Comparison of ENCODE assay signal across 22 cellular contexts in genomic region chr11:104467414-104467813, GRCh38.
A peak's percentile ranks its signal among the peaks of the same experiment; 100 is the strongest.
DNase-seq lines count a peak whose midpoint lies in the region; ATAC-seq, FAIRE-seq and TF ChIP-seq lines count a peak whose summit lies in the region.
"Had no signal": no experiment of that assay in that cellular context is flagged by ENCODE, and none has a peak within 500 bp of the region (broad histone marks: within the 10 kb centered on the region; RNA-seq: fewer than 3 reads in every experiment).

No MANE protein-coding gene starts in this region.

- no peak overlapping the region for H3K9ac ChIP-seq in astrocyte (ENCODE audit: low read length)
- H3K9ac ChIP-seq: GM23248 had no signal

- H3K27me3 ChIP-seq in astrocyte (ENCODE audit: insufficient read depth, low read length), result no peaks in the 10 kb centered on the region
- no peaks in the 10 kb centered on the region for H3K27me3 ChIP-seq in A673 (replicated peaks; ENCODE audit: insufficient read depth, low read depth, low read length, poor library complexity)
- no peaks in the 10 kb centered on the region for H3K27me3 ChIP-seq in body of pancreas
- H3K27me3 ChIP-seq: BE2C had no signal

- no peak overlapping the region for H3K4me2 ChIP-seq in astrocyte (ENCODE audit: low read length)

- no peaks in the 10 kb centered on the region for H3K79me2 ChIP-seq in astrocyte (ENCODE audit: insufficient read depth, low read length)

- no peak overlapping the region for H3K4me3 Mint-ChIP-seq in astrocyte (ENCODE audit: unreplicated experiment)
- H3K4me3 Mint-ChIP-seq: CD4-positive, alpha-beta memory T cell had no signal

- TF ChIP-seq CTCF in astrocyte (IDR thresholded peaks at IDR 0.05; ENCODE audit: insufficient read depth, low read depth, low read length) (no peak), fibroblast of mammary gland (conservative IDR thresholded peaks at IDR 0.05; ENCODE audit: control insufficient read depth, insufficient read depth, low read depth, low read length) (no peak), A673 (conservative IDR thresholded peaks at IDR 0.05; ENCODE audit: low read depth, low read length) (no peak), body of pancreas (IDR thresholded peaks at IDR 0.05) (no peak)

- no peaks in the 10 kb centered on the region for H3K9me3 ChIP-seq in astrocyte (ENCODE audit: insufficient read depth, low read depth, low read length)
- no peaks in the 10 kb centered on the region for H3K9me3 ChIP-seq in A673 (ENCODE audit: low read depth, low read length, poor library complexity, severe bottlenecking)
- no peaks in the 10 kb centered on the region for H3K9me3 ChIP-seq in body of pancreas
- H3K9me3 ChIP-seq: BE2C had no signal

- CTCF ChIA-PET in A673 (lab: Charles Lee), result no interaction called here

- H2AFZ ChIP-seq in astrocyte (ENCODE audit: low read depth, low read length), result no peak overlapping the region
- H2AFZ ChIP-seq: GM23248 had no signal

- H3K9me3 Mint-ChIP-seq in astrocyte (ENCODE audit: unreplicated experiment), result no peaks in the 10 kb centered on the region
- H3K9me3 Mint-ChIP-seq: CD4-positive, alpha-beta memory T cell had no signal

- BruUV-seq in A673 (replicated peaks; lab: Mats Ljungman, UMichigan), result no TSS peak

- FAIRE-seq in astrocyte (lab: Jason Lieb, UNC), result no peak
- FAIRE-seq: D721Med, GM12878, GM18507 had no signal

- H3K27ac ChIP-seq in astrocyte (ENCODE audit: low read depth, low read length) (no peak overlapping the region), A673 (ENCODE audit: low read depth, low read length, poor library complexity, severe bottlenecking) (no peak overlapping the region), body of pancreas (no peak overlapping the region)
- H3K27ac ChIP-seq: GM23248 had no signal

- H3K36me3 ChIP-seq in astrocyte (ENCODE audit: insufficient read depth, low read length), result no peaks in the 10 kb centered on the region
- H3K36me3 ChIP-seq in A673 (ENCODE audit: insufficient read depth, low read length, poor library complexity, severe bottlenecking), result no peaks in the 10 kb centered on the region
- no peaks in the 10 kb centered on the region for H3K36me3 ChIP-seq in body of pancreas (replicated peaks in 1 of 2; ENCODE audit: insufficient read depth in 1 of 2, low read depth in 2 of 2)
- H3K36me3 ChIP-seq: BE2C had no signal

- H3K27me3 Mint-ChIP-seq in astrocyte (ENCODE audit: low read depth, unreplicated experiment), result no peaks in the 10 kb centered on the region
- H3K27me3 Mint-ChIP-seq: CD4-positive, alpha-beta memory T cell had no signal

- H3K36me3 Mint-ChIP-seq in astrocyte (ENCODE audit: low read depth, unreplicated experiment), result no peaks in the 10 kb centered on the region
- H3K36me3 Mint-ChIP-seq: CD4-positive, alpha-beta memory T cell had no signal

- H4K20me1 ChIP-seq in astrocyte (ENCODE audit: insufficient read depth, low read length), result no peaks in the 10 kb centered on the region

- POLR2A ChIA-PET in A673 (lab: Charles Lee; ENCODE audit: low non-redundant PET), result no interaction called here

- DNase-seq in NCI-H226, result peak; percentile 14
- peak; percentile 65 for DNase-seq in astrocyte (ENCODE audit: low read depth)
- peak; percentile 5 for DNase-seq in fibroblast of mammary gland (ENCODE audit: low read depth)
- no peak for DNase-seq in nucleus accumbens (lab: John Stamatoyannopoulos, UW)
- DNase-seq in A673 (ENCODE audit: low spot score), result no peak
- no peak for DNase-seq in body of pancreas
- DNase-seq in NCI-H2107 treated with DMSO at 0.1 percent for 48 hours (lab: John Stamatoyannopoulos, UW; ENCODE audit: unreplicated experiment), result no peak
- DNase-seq: BE2C; CD4-positive, alpha-beta memory T cell; DMS79 treated with DMSO at 0.1 percent for 48 hours; GDM1; GM23248; KBM-7; NCI-H1092; NCI-H146; NCI-H2081 treated with DMSO at 0.1 percent for 48 hours; NCI-H2227 treated with DMSO at 0.1 percent for 48 hours; NCI-H524 treated with DMSO at 0.1 percent for 48 hours; SHP77 treated with DMSO at 0.1 percent for 48 hours had no signal

- ATAC-seq in body of pancreas, result no peak
- ATAC-seq: GM12878 had no signal

- H3K4me3 ChIP-seq in astrocyte (ENCODE audit: insufficient read depth, low read depth, low read length), result no peak overlapping the region
- H3K4me3 ChIP-seq in fibroblast of mammary gland (ENCODE audit: control insufficient read depth, low read depth, low read length), result no peak overlapping the region
- H3K4me3 ChIP-seq in A673 (ENCODE audit: low read depth, low read length, poor library complexity, severe bottlenecking), result no peak overlapping the region
- no peak overlapping the region for H3K4me3 ChIP-seq in body of pancreas
- H3K4me3 ChIP-seq: GM12878, GM23248 had no signal

- no peak overlapping the region for H3K27ac Mint-ChIP-seq in astrocyte (ENCODE audit: unreplicated experiment)
- H3K27ac Mint-ChIP-seq: CD4-positive, alpha-beta memory T cell had no signal

- peaks cover 9% of the 10 kb centered on the region for H3K4me1 Mint-ChIP-seq in astrocyte (ENCODE audit: low read depth, unreplicated experiment)
- H3K4me1 Mint-ChIP-seq: CD4-positive, alpha-beta memory T cell had no signal

- intact Hi-C loops in A673 (cut with micrococcal nuclease; ENCODE audit: unreplicated experiment) (no loop called here), body of pancreas (cut with DNase I) (no loop called here)

- no peak for TF ChIP-seq POLR2A in body of pancreas (IDR thresholded peaks at IDR 0.05)

- H3K4me1 ChIP-seq in astrocyte (ENCODE audit: insufficient read depth, low read length), result no peaks in the 10 kb centered on the region
- no peaks in the 10 kb centered on the region for H3K4me1 ChIP-seq in A673 (ENCODE audit: insufficient read depth, low read length, poor library complexity, severe bottlenecking)
- H3K4me1 ChIP-seq in body of pancreas, result no peaks in the 10 kb centered on the region
- H3K4me1 ChIP-seq: BE2C had no signal

Comparison
In these comparisons a context has a peak if more than half of its experiments do, and no peak if none do; other contexts are left out.
1. DNase-seq: peak in NCI-H226 (single experiment), astrocyte (single experiment) and fibroblast of mammary gland (single experiment); none in nucleus accumbens (0 of 56), A673 (single experiment), body of pancreas (0 of 4) and NCI-H2107 treated with DMSO at 0.1 percent for 48 hours (single experiment).